ENCODE assay signal across 30 cellular contexts in the genomic region with DNA sequence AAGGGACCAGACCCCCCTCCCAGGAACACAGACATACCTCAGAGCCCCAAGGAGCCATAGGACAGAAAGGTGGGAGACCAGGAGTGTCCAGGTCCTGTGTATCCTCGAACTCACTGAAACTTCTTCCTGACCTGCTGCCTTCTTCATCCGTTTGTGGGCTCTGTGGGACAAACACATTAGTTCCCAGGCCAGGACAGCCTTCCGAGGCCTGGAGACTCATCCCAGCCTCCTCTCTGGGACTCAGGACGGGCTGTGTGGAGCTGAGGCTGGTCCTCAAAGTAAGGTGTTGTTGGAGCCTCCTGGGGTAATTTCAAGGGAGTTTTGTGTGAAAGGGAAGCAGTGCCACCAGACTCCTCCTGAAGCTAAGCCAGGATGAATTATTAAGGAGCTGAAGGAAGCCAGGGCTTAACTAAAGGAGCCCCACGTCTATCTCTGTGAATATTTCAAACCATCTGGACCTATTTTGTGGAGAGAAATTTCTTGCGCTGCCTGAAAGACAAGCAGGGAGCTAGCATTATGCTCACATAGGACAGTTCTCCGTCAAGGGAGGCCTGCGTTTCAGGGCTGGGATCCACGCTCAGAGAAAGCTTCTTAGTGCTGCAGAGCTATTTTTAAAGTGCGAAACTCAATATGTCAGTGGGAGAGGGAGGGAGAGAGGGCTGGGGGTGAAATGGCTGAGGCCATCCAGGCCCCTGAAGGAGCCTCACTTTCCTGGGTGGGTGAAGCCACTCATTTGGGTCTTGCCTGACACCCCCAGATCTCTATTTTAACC. TPM values are rescaled to one million over a fixed set of nuclear protein-coding genes. Genes with fewer than 3 reads are reported as not detected.
DNase-seq lines count a peak whose midpoint lies in the region; ATAC-seq and TF ChIP-seq lines count a peak whose summit lies in the region.
"Had no signal": no experiment of that assay in that cellular context is flagged by ENCODE, and none has a peak within 500 bp of the region (broad histone marks: within the 10 kb centered on the region; RNA-seq: fewer than 3 reads in every experiment).

No MANE protein-coding gene starts in this region.

- H3K27ac ChIP-seq in WERI-Rb-1 (peak overlapping the region; percentile 72), brain microvascular endothelial cell (no peak overlapping the region)
- H3K27ac ChIP-seq: BLaER1 treated with 17β-estradiol and CSF1 and Interleukin-3, amounts not matched to agents 10 nM and 100 nM; breast epithelium; thyroid gland had no signal

- no peak for TF ChIP-seq CTCF in WERI-Rb-1 (IDR thresholded peaks at IDR 0.05; ENCODE audit: low read depth, low read length)
- no peak for TF ChIP-seq CTCF in type B pancreatic cell (conservative IDR thresholded peaks at IDR 0.05)
- no peak for TF ChIP-seq CTCF in brain microvascular endothelial cell (IDR thresholded peaks at IDR 0.05; ENCODE audit: low read depth, low read length, missing control alignments)

- H3K4me3 ChIP-seq in WERI-Rb-1 (ENCODE audit: low read depth, low read length) (peak overlapping the region; percentile 18), brain microvascular endothelial cell (ENCODE audit: low read depth, low read length) (no peak overlapping the region)
- H3K4me3 ChIP-seq: BLaER1 treated with 17β-estradiol and CSF1 and Interleukin-3, amounts not matched to agents 10 nM and 100 nM; breast epithelium; GM12878; thyroid gland had no signal

- peaks cover 6% of the 10 kb centered on the region for H3K4me1 Mint-ChIP-seq in type B pancreatic cell (ENCODE audit: unreplicated experiment)

- peak; percentile 54 for DNase-seq in WERI-Rb-1
- peak; percentile 60 for DNase-seq in cardiac septum (ENCODE audit: low spot score)
- peak; percentile 67 for DNase-seq in left kidney (ENCODE audit: low read depth, low spot score)
- DNase-seq in type B pancreatic cell (ENCODE audit: extremely low spot score, unreplicated experiment): no peak
- DNase-seq in brain microvascular endothelial cell: no peak
- no peak for DNase-seq in NCI-H226
- DNase-seq: activated CD4-positive, alpha-beta memory T cell treated with anti-CD3 and anti-CD28 coated beads for 36 hours; activated CD4-positive, alpha-beta T cell treated with anti-CD3 and anti-CD28 coated beads for 1 hour; activated T-cell treated with anti-CD3 and anti-CD28 coated beads for 4 hours; cortex of kidney; DMS153; effector memory CD8-positive, alpha-beta T cell; erythroblast; KG1; NCI-H1105; NCI-H187; NCI-H524 treated with DMSO at 0.1 percent for 48 hours; SIG-M5; stimulated activated CD4-positive, alpha-beta T cell treated with anti-CD3 and anti-CD28 coated beads, Interleukin-12 subunit alpha, Interleukin-12 subunit beta, amount 100 ng/mL, for 4 hours; stimulated activated CD4-positive, alpha-beta T cell treated with anti-CD3 and anti-CD28 coated beads, Interleukin-4, amount 100 ng/mL, for 1 hour; thyroid gland had no signal

- H3K4me3 Mint-ChIP-seq in type B pancreatic cell: no peak overlapping the region
- H3K4me3 Mint-ChIP-seq: activated CD4-positive, alpha-beta memory T cell treated with anti-CD3 and anti-CD28 coated beads for 36 hours; effector memory CD8-positive, alpha-beta T cell had no signal

- H3K36me3 ChIP-seq in WERI-Rb-1: no peaks in the 10 kb centered on the region
- H3K36me3 ChIP-seq in brain microvascular endothelial cell (replicated peaks): no peaks in the 10 kb centered on the region
- H3K36me3 ChIP-seq: BLaER1 treated with 17β-estradiol and CSF1 and Interleukin-3, amounts not matched to agents 10 nM and 100 nM; breast epithelium; thyroid gland had no signal

- H3K27me3 Mint-ChIP-seq in type B pancreatic cell: peaks cover 7% of the 10 kb centered on the region

- no peak for ATAC-seq in HG03460 (IDR thresholded peaks at IDR 0.05; ENCODE audit: unreplicated experiment)
- ATAC-seq: activated naive CD4-positive, alpha-beta T cell treated with anti-CD3 and anti-CD28 coated beads, Interleukin-2, amount 50 U/mL, for 72 hours; effector memory CD8-positive, alpha-beta T cell; GM12878; sciatic nerve had no signal

- in situ Hi-C loops in brain microvascular endothelial cell (cut with HindIII; ENCODE audit: low pct_ligation_motif_present, low sequenced_read_pairs): no loop called here

- H3K27ac Mint-ChIP-seq in type B pancreatic cell: peak overlapping the region; percentile 1
- H3K27ac Mint-ChIP-seq: activated CD4-positive, alpha-beta memory T cell treated with anti-CD3 and anti-CD28 coated beads for 36 hours; activated naive CD4-positive, alpha-beta T cell treated with anti-CD3 and anti-CD28 coated beads, Interleukin-2, amount 50 U/mL, for 72 hours; activated T-helper 2 cell treated with anti-CD3 and anti-CD28 coated beads, Interferon-gamma antibody, Interleukin-2, Interleukin-4, amounts not matched to agents 10 μg/mL and 5 μg/mL and 100 μg/mL, durations not matched to agents 14 hours and 24 hours and 36 hours; effector memory CD8-positive, alpha-beta T cell had no signal

- intact Hi-C loops in cardiac septum (cut with DNase I): loop anchor here (5.0 to 10.0 kb wide), 2 partner anchors 33 to 156 kb away; a partner anchor contains a TSS

- H3K9me3 Mint-ChIP-seq in type B pancreatic cell: no peaks in the 10 kb centered on the region
- H3K9me3 Mint-ChIP-seq: activated CD4-positive, alpha-beta memory T cell treated with anti-CD3 and anti-CD28 coated beads for 36 hours; activated naive CD4-positive, alpha-beta T cell treated with anti-CD3 and anti-CD28 coated beads, Interleukin-2, amount 50 U/mL, for 72 hours; activated T-helper 2 cell treated with anti-CD3 and anti-CD28 coated beads, Interferon-gamma antibody, Interleukin-2, Interleukin-4, amounts not matched to agents 10 μg/mL and 5 μg/mL and 100 μg/mL, durations not matched to agents 14 hours and 24 hours and 36 hours; effector memory CD8-positive, alpha-beta T cell had no signal

- H3K27me3 ChIP-seq in WERI-Rb-1 (ENCODE audit: insufficient read depth, low read depth, severe bottlenecking): no peaks in the 10 kb centered on the region
- H3K27me3 ChIP-seq in brain microvascular endothelial cell (replicated peaks): peaks cover 2% of the 10 kb centered on the region
- H3K27me3 ChIP-seq: BLaER1 treated with 17β-estradiol and CSF1 and Interleukin-3, amounts not matched to agents 10 nM and 100 nM; breast epithelium; thyroid gland had no signal

- H3K9me3 ChIP-seq in WERI-Rb-1 (ENCODE audit: severe bottlenecking): no peaks in the 10 kb centered on the region
- H3K9me3 ChIP-seq: BLaER1 treated with 17β-estradiol and CSF1 and Interleukin-3, amounts not matched to agents 10 nM and 100 nM; breast epithelium; thyroid gland had no signal

- no peaks in the 10 kb centered on the region for H3K36me3 Mint-ChIP-seq in type B pancreatic cell
- H3K36me3 Mint-ChIP-seq: activated CD4-positive, alpha-beta memory T cell treated with anti-CD3 and anti-CD28 coated beads for 36 hours; activated naive CD4-positive, alpha-beta T cell treated with anti-CD3 and anti-CD28 coated beads, Interleukin-2, amount 50 U/mL, for 72 hours had no signal

RNA-seq across cellular contexts. Expression of a gene that starts 29.8 kb away (rescaled TPM):
- total RNA-seq in cardiac septum (0.08 TPM), type B pancreatic cell (ENCODE audit: low replicate concordance) (0.12 TPM in 1 of 2 replicates, not detected in the other)
- total RNA-seq: activated CD4-positive, alpha-beta memory T cell treated with anti-CD3 and anti-CD28 coated beads for 36 hours; activated naive CD4-positive, alpha-beta T cell treated with anti-CD3 and anti-CD28 coated beads, Interleukin-2, amount 50 U/mL, for 72 hours; activated T-helper 2 cell treated with anti-CD3 and anti-CD28 coated beads, Interferon-gamma antibody, Interleukin-2, Interleukin-4, amounts not matched to agents 10 μg/mL and 5 μg/mL and 100 μg/mL, durations not matched to agents 14 hours and 24 hours and 36 hours; breast epithelium; sciatic nerve; T-helper 2 cell treated with Interferon-gamma antibody and Interleukin-4, amounts not matched to agents 100 ng/mL and 5 ng/mL, for 36 hours; thyroid gland had no signal

RNA-seq across cellular contexts. Expression of a gene that starts 43.7 kb away (rescaled TPM):
- not detected for total RNA-seq in cardiac septum
- not detected in 2 replicates for total RNA-seq in type B pancreatic cell (ENCODE audit: low replicate concordance)
- total RNA-seq: activated CD4-positive, alpha-beta memory T cell treated with anti-CD3 and anti-CD28 coated beads for 36 hours; activated naive CD4-positive, alpha-beta T cell treated with anti-CD3 and anti-CD28 coated beads, Interleukin-2, amount 50 U/mL, for 72 hours; activated T-helper 2 cell treated with anti-CD3 and anti-CD28 coated beads, Interferon-gamma antibody, Interleukin-2, Interleukin-4, amounts not matched to agents 10 μg/mL and 5 μg/mL and 100 μg/mL, durations not matched to agents 14 hours and 24 hours and 36 hours; breast epithelium; GM12878; MCF 10A; sciatic nerve; T-helper 2 cell treated with Interferon-gamma antibody and Interleukin-4, amounts not matched to agents 100 ng/mL and 5 ng/mL, for 36 hours; thyroid gland had no signal

Comparison
In these comparisons a context has a peak if more than half of its experiments do, and no peak if none do; other contexts are left out.
1. DNase-seq: peak in WERI-Rb-1 (single experiment), cardiac septum (single experiment) and left kidney (single experiment); none in type B pancreatic cell (single experiment), brain microvascular endothelial cell (single experiment) and NCI-H226 (single experiment).